In genomic region chr4:2925931-2926860, GRCh38 we compare ENCODE assay signal across 1 cellular context.
TF ChIP-seq lines count a peak whose summit lies in the region.

No MANE protein-coding gene starts in this region.

TF ChIP-seq in H1, 55 proteins besides CTCF, POLR2A, EP300 and RAD21:
- TF ChIP-seq HDAC6 (IDR thresholded peaks at IDR 0.05; ENCODE audit: low read depth, low read length) (no peak), RBBP5 (IDR thresholded peaks at IDR 0.05; ENCODE audit: borderline replicate concordance, low read depth, low read length) (no peak), NRF1 (IDR thresholded peaks at IDR 0.05; ENCODE audit: low read depth, low read length) (no peak), CHD2 (IDR thresholded peaks at IDR 0.05; ENCODE audit: low read length) (no peak), CBX5 (IDR thresholded peaks at IDR 0.05; ENCODE audit: low read depth, low read length) (no peak), BACH1 (IDR thresholded peaks at IDR 0.05; ENCODE audit: low read length) (no peak), SP4 (IDR thresholded peaks at IDR 0.05; ENCODE audit: low read length) (no peak), CEBPB (IDR thresholded peaks at IDR 0.05; ENCODE audit: low read depth, low read length) (no peak), YY1 (IDR thresholded peaks at IDR 0.05; ENCODE audit: low read depth, low read length) (no peak), MAFK (IDR thresholded peaks at IDR 0.05; ENCODE audit: low read depth, low read length) (no peak), CREB1 (IDR thresholded peaks at IDR 0.05) (no peak), ASH2L (IDR thresholded peaks at IDR 0.05; ENCODE audit: low read length) (no peak), JUND (IDR thresholded peaks at IDR 0.05; ENCODE audit: low read length) (no peak), SIX5 (IDR thresholded peaks at IDR 0.05; ENCODE audit: low read depth, low read length) (no peak), HDAC2 (IDR thresholded peaks at IDR 0.05; ENCODE audit: borderline replicate concordance in 1 of 2, low read depth in 2 of 2, low read length in 2 of 2) (no peak), SRF (IDR thresholded peaks at IDR 0.05; ENCODE audit: low read depth, low read length) (no peak), CHD1 (IDR thresholded peaks at IDR 0.05; ENCODE audit: low read depth, low read length) (no peak)
